1 cellular context compared by ENCODE assay signal in the genomic region with DNA sequence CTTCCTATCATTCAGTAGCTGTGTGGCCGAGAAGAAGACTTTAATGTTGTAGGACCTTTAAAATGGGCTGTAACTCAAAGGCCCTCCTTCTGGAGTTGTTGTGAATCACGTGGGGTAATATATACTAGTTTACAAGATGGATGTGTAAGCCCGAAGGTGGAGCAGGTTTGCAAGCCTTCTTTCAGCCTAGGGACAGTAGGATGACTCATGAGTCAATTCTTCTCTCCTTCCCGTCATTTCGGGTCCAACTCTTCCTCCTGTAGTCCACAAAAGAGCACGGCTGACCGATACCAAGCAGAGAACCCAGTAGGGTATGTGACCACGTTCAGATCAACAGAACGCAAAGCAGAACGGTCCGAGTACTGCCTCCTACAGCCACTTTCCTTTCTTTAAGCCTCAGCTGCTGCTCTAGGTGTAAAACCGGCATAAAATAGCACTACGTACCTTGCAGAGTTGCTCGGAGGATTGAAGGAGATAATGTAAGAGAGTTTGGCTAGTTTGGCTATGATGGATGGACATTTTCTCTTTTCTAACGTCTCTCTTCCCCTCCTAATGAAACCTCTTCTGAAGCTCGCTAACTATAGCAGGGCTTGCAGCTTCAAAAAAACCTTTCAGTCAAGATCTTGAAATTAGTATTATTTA.
TF ChIP-seq lines count a peak whose summit lies in the region.

No MANE protein-coding gene starts in this region.

TF ChIP-seq in HepG2, 621 proteins besides CTCF, POLR2A, EP300 and RAD21 (continued from another document and continues in another):
- TF ChIP-seq, protein P1, sequence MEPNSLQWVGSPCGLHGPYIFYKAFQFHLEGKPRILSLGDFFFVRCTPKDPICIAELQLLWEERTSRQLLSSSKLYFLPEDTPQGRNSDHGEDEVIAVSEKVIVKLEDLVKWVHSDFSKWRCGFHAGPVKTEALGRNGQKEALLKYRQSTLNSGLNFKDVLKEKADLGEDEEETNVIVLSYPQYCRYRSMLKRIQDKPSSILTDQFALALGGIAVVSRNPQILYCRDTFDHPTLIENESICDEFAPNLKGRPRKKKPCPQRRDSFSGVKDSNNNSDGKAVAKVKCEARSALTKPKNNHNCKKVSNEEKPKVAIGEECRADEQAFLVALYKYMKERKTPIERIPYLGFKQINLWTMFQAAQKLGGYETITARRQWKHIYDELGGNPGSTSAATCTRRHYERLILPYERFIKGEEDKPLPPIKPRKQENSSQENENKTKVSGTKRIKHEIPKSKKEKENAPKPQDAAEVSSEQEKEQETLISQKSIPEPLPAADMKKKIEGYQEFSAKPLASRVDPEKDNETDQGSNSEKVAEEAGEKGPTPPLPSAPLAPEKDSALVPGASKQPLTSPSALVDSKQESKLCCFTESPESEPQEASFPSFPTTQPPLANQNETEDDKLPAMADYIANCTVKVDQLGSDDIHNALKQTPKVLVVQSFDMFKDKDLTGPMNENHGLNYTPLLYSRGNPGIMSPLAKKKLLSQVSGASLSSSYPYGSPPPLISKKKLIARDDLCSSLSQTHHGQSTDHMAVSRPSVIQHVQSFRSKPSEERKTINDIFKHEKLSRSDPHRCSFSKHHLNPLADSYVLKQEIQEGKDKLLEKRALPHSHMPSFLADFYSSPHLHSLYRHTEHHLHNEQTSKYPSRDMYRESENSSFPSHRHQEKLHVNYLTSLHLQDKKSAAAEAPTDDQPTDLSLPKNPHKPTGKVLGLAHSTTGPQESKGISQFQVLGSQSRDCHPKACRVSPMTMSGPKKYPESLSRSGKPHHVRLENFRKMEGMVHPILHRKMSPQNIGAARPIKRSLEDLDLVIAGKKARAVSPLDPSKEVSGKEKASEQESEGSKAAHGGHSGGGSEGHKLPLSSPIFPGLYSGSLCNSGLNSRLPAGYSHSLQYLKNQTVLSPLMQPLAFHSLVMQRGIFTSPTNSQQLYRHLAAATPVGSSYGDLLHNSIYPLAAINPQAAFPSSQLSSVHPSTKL (CRISPR knock-in tag; IDR thresholded peaks at IDR 0.05): peak; percentile 14; the same call in 1 of the 2 replicates
- TF ChIP-seq, protein P2, sequence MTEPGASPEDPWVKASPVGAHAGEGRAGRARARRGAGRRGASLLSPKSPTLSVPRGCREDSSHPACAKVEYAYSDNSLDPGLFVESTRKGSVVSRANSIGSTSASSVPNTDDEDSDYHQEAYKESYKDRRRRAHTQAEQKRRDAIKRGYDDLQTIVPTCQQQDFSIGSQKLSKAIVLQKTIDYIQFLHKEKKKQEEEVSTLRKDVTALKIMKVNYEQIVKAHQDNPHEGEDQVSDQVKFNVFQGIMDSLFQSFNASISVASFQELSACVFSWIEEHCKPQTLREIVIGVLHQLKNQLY (CRISPR knock-in tag; IDR thresholded peaks at IDR 0.05): no peak
- TF ChIP-seq ZNF746 (CRISPR knock-in tag; IDR thresholded peaks at IDR 0.05): no peak
- TF ChIP-seq FOXM1 (CRISPR knock-in tag; IDR thresholded peaks at IDR 0.05): no peak
- no peak for TF ChIP-seq ZNF569 (CRISPR knock-in tag; IDR thresholded peaks at IDR 0.05; ENCODE audit: borderline replicate concordance)
- TF ChIP-seq ZNF350 (CRISPR knock-in tag; IDR thresholded peaks at IDR 0.05; ENCODE audit: borderline replicate concordance, low read depth): no peak
- TF ChIP-seq HMG20B (CRISPR knock-in tag; conservative IDR thresholded peaks at IDR 0.05): no peak
- TF ChIP-seq ZKSCAN8 (CRISPR knock-in tag; IDR thresholded peaks at IDR 0.05; ENCODE audit: borderline replicate concordance): no peak
- TF ChIP-seq NCOA1 (CRISPR knock-in tag; IDR thresholded peaks at IDR 0.05): no peak
- peak; percentile 21; the same call in 1 of the 2 replicates for TF ChIP-seq PHF8 (CRISPR knock-in tag; IDR thresholded peaks at IDR 0.05)
- TF ChIP-seq PTBP1 (IDR thresholded peaks at IDR 0.05; ENCODE audit: low read depth, low read length, poor library complexity, severe bottlenecking): no peak
- TF ChIP-seq MXD4 (CRISPR knock-in tag; IDR thresholded peaks at IDR 0.05): no peak; the same call in 1 of the 2 replicates
- no peak for TF ChIP-seq KAT2B (IDR thresholded peaks at IDR 0.05; ENCODE audit: borderline replicate concordance, low read depth, low read length)
- TF ChIP-seq ISX (CRISPR knock-in tag; conservative IDR thresholded peaks at IDR 0.05): 0 out of 2 replicates have a peak, but pooled peaks have one; percentile 42
- TF ChIP-seq HCFC1 (IDR thresholded peaks at IDR 0.05; ENCODE audit: low read depth, low read length): no peak
- peak; percentile 16; the same call in 1 of the 2 replicates for TF ChIP-seq STAG1 (CRISPR knock-in tag; IDR thresholded peaks at IDR 0.05)
- TF ChIP-seq ZEB1 (IDR thresholded peaks at IDR 0.05; ENCODE audit: insufficient replicate concordance, low read depth): no peak
- TF ChIP-seq ZNF747 (CRISPR knock-in tag; IDR thresholded peaks at IDR 0.05; ENCODE audit: borderline replicate concordance): no peak
- TF ChIP-seq EHMT2 (IDR thresholded peaks at IDR 0.05; ENCODE audit: borderline replicate concordance, low read depth, low read length): no peak
- no peak for TF ChIP-seq ZNF484 (CRISPR knock-in tag; IDR thresholded peaks at IDR 0.05; ENCODE audit: borderline replicate concordance, low read depth)
- no peak for TF ChIP-seq NPAS2 (CRISPR knock-in tag; IDR thresholded peaks at IDR 0.05; ENCODE audit: borderline replicate concordance)
- TF ChIP-seq, protein P3, sequence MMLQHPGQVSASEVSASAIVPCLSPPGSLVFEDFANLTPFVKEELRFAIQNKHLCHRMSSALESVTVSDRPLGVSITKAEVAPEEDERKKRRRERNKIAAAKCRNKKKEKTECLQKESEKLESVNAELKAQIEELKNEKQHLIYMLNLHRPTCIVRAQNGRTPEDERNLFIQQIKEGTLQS (CRISPR knock-in tag; IDR thresholded peaks at IDR 0.05): peak; percentile 63; the same call in 1 of the 2 replicates
- TF ChIP-seq, protein P4, sequence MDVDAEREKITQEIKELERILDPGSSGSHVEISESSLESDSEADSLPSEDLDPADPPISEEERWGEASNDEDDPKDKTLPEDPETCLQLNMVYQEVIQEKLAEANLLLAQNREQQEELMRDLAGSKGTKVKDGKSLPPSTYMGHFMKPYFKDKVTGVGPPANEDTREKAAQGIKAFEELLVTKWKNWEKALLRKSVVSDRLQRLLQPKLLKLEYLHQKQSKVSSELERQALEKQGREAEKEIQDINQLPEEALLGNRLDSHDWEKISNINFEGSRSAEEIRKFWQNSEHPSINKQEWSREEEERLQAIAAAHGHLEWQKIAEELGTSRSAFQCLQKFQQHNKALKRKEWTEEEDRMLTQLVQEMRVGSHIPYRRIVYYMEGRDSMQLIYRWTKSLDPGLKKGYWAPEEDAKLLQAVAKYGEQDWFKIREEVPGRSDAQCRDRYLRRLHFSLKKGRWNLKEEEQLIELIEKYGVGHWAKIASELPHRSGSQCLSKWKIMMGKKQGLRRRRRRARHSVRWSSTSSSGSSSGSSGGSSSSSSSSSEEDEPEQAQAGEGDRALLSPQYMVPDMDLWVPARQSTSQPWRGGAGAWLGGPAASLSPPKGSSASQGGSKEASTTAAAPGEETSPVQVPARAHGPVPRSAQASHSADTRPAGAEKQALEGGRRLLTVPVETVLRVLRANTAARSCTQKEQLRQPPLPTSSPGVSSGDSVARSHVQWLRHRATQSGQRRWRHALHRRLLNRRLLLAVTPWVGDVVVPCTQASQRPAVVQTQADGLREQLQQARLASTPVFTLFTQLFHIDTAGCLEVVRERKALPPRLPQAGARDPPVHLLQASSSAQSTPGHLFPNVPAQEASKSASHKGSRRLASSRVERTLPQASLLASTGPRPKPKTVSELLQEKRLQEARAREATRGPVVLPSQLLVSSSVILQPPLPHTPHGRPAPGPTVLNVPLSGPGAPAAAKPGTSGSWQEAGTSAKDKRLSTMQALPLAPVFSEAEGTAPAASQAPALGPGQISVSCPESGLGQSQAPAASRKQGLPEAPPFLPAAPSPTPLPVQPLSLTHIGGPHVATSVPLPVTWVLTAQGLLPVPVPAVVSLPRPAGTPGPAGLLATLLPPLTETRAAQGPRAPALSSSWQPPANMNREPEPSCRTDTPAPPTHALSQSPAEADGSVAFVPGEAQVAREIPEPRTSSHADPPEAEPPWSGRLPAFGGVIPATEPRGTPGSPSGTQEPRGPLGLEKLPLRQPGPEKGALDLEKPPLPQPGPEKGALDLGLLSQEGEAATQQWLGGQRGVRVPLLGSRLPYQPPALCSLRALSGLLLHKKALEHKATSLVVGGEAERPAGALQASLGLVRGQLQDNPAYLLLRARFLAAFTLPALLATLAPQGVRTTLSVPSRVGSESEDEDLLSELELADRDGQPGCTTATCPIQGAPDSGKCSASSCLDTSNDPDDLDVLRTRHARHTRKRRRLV (CRISPR knock-in tag; IDR thresholded peaks at IDR 0.05): no peak
- TF ChIP-seq ZFP41 (CRISPR knock-in tag; IDR thresholded peaks at IDR 0.05; ENCODE audit: borderline replicate concordance): no peak
- TF ChIP-seq YEATS2 (CRISPR knock-in tag; IDR thresholded peaks at IDR 0.05; ENCODE audit: borderline replicate concordance): no peak
- TF ChIP-seq MEIS2 (CRISPR knock-in tag; IDR thresholded peaks at IDR 0.05): no peak
- no peak for TF ChIP-seq ZNF431 (CRISPR knock-in tag; IDR thresholded peaks at IDR 0.05; ENCODE audit: borderline replicate concordance, low read depth)
- TF ChIP-seq HMGA1 (CRISPR knock-in tag; conservative IDR thresholded peaks at IDR 0.05): no peak
- TF ChIP-seq TGIF2 (CRISPR knock-in tag; IDR thresholded peaks at IDR 0.05): peak; percentile 59; the same call in 1 of the 2 replicates
- TF ChIP-seq SSRP1 (CRISPR knock-in tag; IDR thresholded peaks at IDR 0.05): no peak; the same call in 1 of the 2 replicates
- no peak for TF ChIP-seq PLRG1 (conservative IDR thresholded peaks at IDR 0.05)
- peak; percentile 44; the same call in 1 of the 2 replicates for TF ChIP-seq SALL1 (CRISPR knock-in tag; IDR thresholded peaks at IDR 0.05)
- TF ChIP-seq SIN3B (IDR thresholded peaks at IDR 0.05; ENCODE audit: low read length): no peak
- no peak for TF ChIP-seq SATB2 (CRISPR knock-in tag; IDR thresholded peaks at IDR 0.05)
- TF ChIP-seq, protein P5, sequence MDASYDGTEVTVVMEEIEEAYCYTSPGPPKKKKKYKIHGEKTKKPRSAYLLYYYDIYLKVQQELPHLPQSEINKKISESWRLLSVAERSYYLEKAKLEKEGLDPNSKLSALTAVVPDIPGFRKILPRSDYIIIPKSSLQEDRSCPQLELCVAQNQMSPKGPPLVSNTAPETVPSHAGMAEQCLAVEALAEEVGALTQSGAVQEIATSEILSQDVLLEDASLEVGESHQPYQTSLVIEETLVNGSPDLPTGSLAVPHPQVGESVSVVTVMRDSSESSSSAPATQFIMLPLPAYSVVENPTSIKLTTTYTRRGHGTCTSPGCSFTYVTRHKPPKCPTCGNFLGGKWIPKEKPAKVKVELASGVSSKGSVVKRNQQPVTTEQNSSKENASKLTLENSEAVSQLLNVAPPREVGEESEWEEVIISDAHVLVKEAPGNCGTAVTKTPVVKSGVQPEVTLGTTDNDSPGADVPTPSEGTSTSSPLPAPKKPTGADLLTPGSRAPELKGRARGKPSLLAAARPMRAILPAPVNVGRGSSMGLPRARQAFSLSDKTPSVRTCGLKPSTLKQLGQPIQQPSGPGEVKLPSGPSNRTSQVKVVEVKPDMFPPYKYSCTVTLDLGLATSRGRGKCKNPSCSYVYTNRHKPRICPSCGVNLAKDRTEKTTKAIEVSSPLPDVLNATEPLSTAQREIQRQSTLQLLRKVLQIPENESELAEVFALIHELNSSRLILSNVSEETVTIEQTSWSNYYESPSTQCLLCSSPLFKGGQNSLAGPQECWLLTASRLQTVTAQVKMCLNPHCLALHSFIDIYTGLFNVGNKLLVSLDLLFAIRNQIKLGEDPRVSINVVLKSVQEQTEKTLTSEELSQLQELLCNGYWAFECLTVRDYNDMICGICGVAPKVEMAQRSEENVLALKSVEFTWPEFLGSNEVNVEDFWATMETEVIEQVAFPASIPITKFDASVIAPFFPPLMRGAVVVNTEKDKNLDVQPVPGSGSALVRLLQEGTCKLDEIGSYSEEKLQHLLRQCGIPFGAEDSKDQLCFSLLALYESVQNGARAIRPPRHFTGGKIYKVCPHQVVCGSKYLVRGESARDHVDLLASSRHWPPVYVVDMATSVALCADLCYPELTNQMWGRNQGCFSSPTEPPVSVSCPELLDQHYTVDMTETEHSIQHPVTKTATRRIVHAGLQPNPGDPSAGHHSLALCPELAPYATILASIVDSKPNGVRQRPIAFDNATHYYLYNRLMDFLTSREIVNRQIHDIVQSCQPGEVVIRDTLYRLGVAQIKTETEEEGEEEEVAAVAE (CRISPR knock-in tag; IDR thresholded peaks at IDR 0.05; ENCODE audit: borderline replicate concordance): no peak
- TF ChIP-seq SAP130 (CRISPR knock-in tag; IDR thresholded peaks at IDR 0.05; ENCODE audit: low read depth): peak; percentile 65
- TF ChIP-seq ASH2L (IDR thresholded peaks at IDR 0.05; ENCODE audit: insufficient read length, low read depth, low read length): peak; percentile 13
- TF ChIP-seq TBX2 (CRISPR knock-in tag; IDR thresholded peaks at IDR 0.05; ENCODE audit: borderline replicate concordance): 0 out of 2 replicates have a peak, but pooled peaks have one; percentile 6
- peak; percentile 26; the same call in 1 of the 2 replicates for TF ChIP-seq HMG20A (CRISPR knock-in tag; IDR thresholded peaks at IDR 0.05; ENCODE audit: borderline replicate concordance)
- TF ChIP-seq PITX1 (CRISPR knock-in tag; IDR thresholded peaks at IDR 0.05): no peak
- TF ChIP-seq EZH2 (conservative IDR thresholded peaks at IDR 0.05; ENCODE audit: low read depth, low read length): no peak
- TF ChIP-seq HOXA3 (CRISPR knock-in tag; IDR thresholded peaks at IDR 0.05): peak; percentile 17; the same call in 1 of the 2 replicates
- TF ChIP-seq SIX4 (CRISPR knock-in tag; IDR thresholded peaks at IDR 0.05): no peak
- TF ChIP-seq KAT7 (CRISPR knock-in tag; IDR thresholded peaks at IDR 0.05; ENCODE audit: borderline replicate concordance): no peak
- TF ChIP-seq, protein P6, sequence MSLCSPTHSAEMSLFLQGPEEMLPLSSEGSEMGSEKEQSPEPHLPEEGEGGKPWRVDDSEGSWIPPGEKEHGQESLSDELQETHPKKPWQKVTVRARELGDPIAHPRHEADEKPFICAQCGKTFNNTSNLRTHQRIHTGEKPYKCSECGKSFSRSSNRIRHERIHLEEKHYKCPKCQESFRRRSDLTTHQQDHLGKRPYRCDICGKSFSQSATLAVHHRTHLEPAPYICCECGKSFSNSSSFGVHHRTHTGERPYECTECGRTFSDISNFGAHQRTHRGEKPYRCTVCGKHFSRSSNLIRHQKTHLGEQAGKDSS (CRISPR knock-in tag; IDR thresholded peaks at IDR 0.05; ENCODE audit: borderline replicate concordance, low read depth): no peak
- no peak for TF ChIP-seq NFIB (CRISPR knock-in tag; IDR thresholded peaks at IDR 0.05; ENCODE audit: borderline replicate concordance)
- no peak for TF ChIP-seq ZFAT (CRISPR knock-in tag; conservative IDR thresholded peaks at IDR 0.05)
- no peak for TF ChIP-seq ZMYM4 (CRISPR knock-in tag; IDR thresholded peaks at IDR 0.05)
- no peak for TF ChIP-seq ZNF207 (IDR thresholded peaks at IDR 0.05; ENCODE audit: borderline replicate concordance)
- TF ChIP-seq EEA1 (CRISPR knock-in tag; IDR thresholded peaks at IDR 0.05; ENCODE audit: borderline replicate concordance): no peak
- no peak for TF ChIP-seq EED (CRISPR knock-in tag; IDR thresholded peaks at IDR 0.05)
- TF ChIP-seq SMC3 (IDR thresholded peaks at IDR 0.05; ENCODE audit: low read length): peak; percentile 8; the same call in 1 of the 2 replicates
- TF ChIP-seq CHCHD3 (CRISPR knock-in tag; IDR thresholded peaks at IDR 0.05): no peak
